9 cellular contexts compared by ENCODE assay signal in genomic region chr3:71031914-71032521, GRCh38.
DNase-seq lines count a peak whose midpoint lies in the region; ATAC-seq and TF ChIP-seq lines count a peak whose summit lies in the region.
"Had no signal": no experiment of that assay in that cellular context is flagged by ENCODE, and none has a peak within 500 bp of the region (broad histone marks: within the 10 kb centered on the region; RNA-seq: fewer than 3 reads in every experiment).

No MANE protein-coding gene starts in this region.

- no peaks in the 10 kb centered on the region for H3K27me3 ChIP-seq in CD4-positive, alpha-beta T cell (ENCODE audit: control insufficient read depth, insufficient read depth, low read length)

- no peak for TF ChIP-seq CTCF in CD4-positive, alpha-beta T cell (IDR thresholded peaks at IDR 0.05)

- intact Hi-C loops in CD4-positive, alpha-beta T cell (cut with DNase I, micrococcal nuclease): loop anchor here (2.0 kb wide), 2 partner anchors 15 to 19 kb away; no protein-coding TSS in a partner anchor

- no peaks in the 10 kb centered on the region for H3K9me3 ChIP-seq in CD4-positive, alpha-beta T cell (ENCODE audit: control insufficient read depth, low read length)

- peaks cover 97% of the 10 kb centered on the region for H3K36me3 Mint-ChIP-seq in CD4-positive, alpha-beta T cell (ENCODE audit: low read depth)
- peaks cover 41% of the 10 kb centered on the region for H3K36me3 Mint-ChIP-seq in central memory CD8-positive, alpha-beta T cell (ENCODE audit: insufficient read depth)
- peaks cover 28 to 42% of the 10 kb centered on the region in 2 donors for H3K36me3 Mint-ChIP-seq in naive B cell

- peak overlapping the region; percentile 1 for H3K4me3 Mint-ChIP-seq in CD4-positive, alpha-beta T cell
- no peak overlapping the region for H3K4me3 Mint-ChIP-seq in central memory CD8-positive, alpha-beta T cell
- H3K4me3 Mint-ChIP-seq in naive B cell: peak overlapping the region; percentile 66 to 84 (median 79)

- H3K27ac Mint-ChIP-seq in CD4-positive, alpha-beta T cell: peak overlapping the region; percentile 86
- peak overlapping the region; percentile 77 for H3K27ac Mint-ChIP-seq in central memory CD8-positive, alpha-beta T cell (ENCODE audit: low read depth)
- H3K27ac Mint-ChIP-seq in naive B cell: peak overlapping the region; percentile 98 to 100 (median 99)

- CTCF ChIA-PET in CD4-positive, alpha-beta T cell (lab: Charles Lee): interaction anchor here (0.8 kb wide), 1 partner anchor 10 kb away, joined by 3 read pairs; no protein-coding TSS in a partner anchor
- CTCF ChIA-PET in HEK293T (lab: Yijun Ruan, JAX): no interaction called here

- peaks cover 97% of the 10 kb centered on the region for H3K4me1 Mint-ChIP-seq in CD4-positive, alpha-beta T cell (ENCODE audit: low read depth)
- peaks cover 62% of the 10 kb centered on the region for H3K4me1 Mint-ChIP-seq in central memory CD8-positive, alpha-beta T cell
- H3K4me1 Mint-ChIP-seq in naive B cell: peaks cover 65 to 91% (median 90%) of the 10 kb centered on the region in 3 donors

- peak overlapping the region; percentile 47 for H3K27ac ChIP-seq in CD4-positive, alpha-beta T cell (ENCODE audit: low read depth, low read length)

- POLR2A ChIA-PET in CD4-positive, alpha-beta T cell (lab: Charles Lee): interaction anchor here (0.6 kb wide), 1 partner anchor 666 kb away, joined by 3 read pairs; no protein-coding TSS in a partner anchor
- POLR2A ChIA-PET in HEK293T (lab: Yijun Ruan, JAX): no interaction called here

- H3K9me3 Mint-ChIP-seq in CD4-positive, alpha-beta T cell: no peaks in the 10 kb centered on the region
- H3K9me3 Mint-ChIP-seq in central memory CD8-positive, alpha-beta T cell: no peaks in the 10 kb centered on the region
- no peaks in the 10 kb centered on the region for H3K9me3 Mint-ChIP-seq in naive B cell

- DNase-seq in CD4-positive, alpha-beta T cell: peak in 2 of 10 experiments; percentile 18 to 26
- no peak for DNase-seq in central memory CD8-positive, alpha-beta T cell (ENCODE audit: low spot score in 2 of 2)
- peak; percentile 90 for DNase-seq in naive B cell
- no peak for DNase-seq in OCI-M2 (lab: John Stamatoyannopoulos, UW; ENCODE audit: unreplicated experiment)
- DNase-seq in pons (ENCODE audit: low spot score): no peak
- DNase-seq in HEK293T (ENCODE audit: extremely low spot score): no peak
- no peak for DNase-seq in AML-193 (lab: John Stamatoyannopoulos, UW)
- DNase-seq: NCI-H748 treated with DMSO at 0.1 percent for 48 hours had no signal

- peak; percentile 82 for ATAC-seq in CD4-positive, alpha-beta T cell (ENCODE audit: poor library complexity)
- ATAC-seq in GM21447 (IDR thresholded peaks at IDR 0.05; ENCODE audit: unreplicated experiment) (peak; percentile 55), naive B cell (ENCODE audit: low read depth in 2 of 2) (peak; percentile 90 to 91)
- peak; percentile 36 for ATAC-seq in central memory CD8-positive, alpha-beta T cell (replicated peaks; ENCODE audit: extremely low read depth, poor library complexity, severe bottlenecking)

- no peaks in the 10 kb centered on the region for H3K27me3 Mint-ChIP-seq in CD4-positive, alpha-beta T cell
- H3K27me3 Mint-ChIP-seq in central memory CD8-positive, alpha-beta T cell: no peaks in the 10 kb centered on the region
- no peaks in the 10 kb centered on the region for H3K27me3 Mint-ChIP-seq in naive B cell

TF ChIP-seq in HEK293T, 16 proteins besides CTCF, POLR2A, EP300 and RAD21:
- TF ChIP-seq TARDBP (IDR thresholded peaks at IDR 0.05) (no peak), FOXK2 (IDR thresholded peaks at IDR 0.05) (no peak), ELF4 (IDR thresholded peaks at IDR 0.05) (no peak), HDGF (IDR thresholded peaks at IDR 0.05; ENCODE audit: borderline replicate concordance) (no peak), FOXA1 (IDR thresholded peaks at IDR 0.05) (no peak), ARNT (IDR thresholded peaks at IDR 0.05) (no peak), PKNOX1 (IDR thresholded peaks at IDR 0.05) (no peak), SP1 (IDR thresholded peaks at IDR 0.05) (no peak), BHLHE40 (IDR thresholded peaks at IDR 0.05; ENCODE audit: borderline replicate concordance) (no peak), ZNF384 (IDR thresholded peaks at IDR 0.05) (no peak), NFRKB (IDR thresholded peaks at IDR 0.05) (no peak), LEF1 (IDR thresholded peaks at IDR 0.05; ENCODE audit: borderline replicate concordance) (no peak), FOXM1 (IDR thresholded peaks at IDR 0.05; ENCODE audit: borderline replicate concordance) (no peak), SUZ12 (IDR thresholded peaks at IDR 0.05) (no peak), L3MBTL2 (conservative IDR thresholded peaks at IDR 0.05) (no peak)

Comparison
In these comparisons a context has a peak if more than half of its experiments do, and no peak if none do; other contexts are left out.
1. ATAC-seq: peak in every context shown above with its lines; median percentile 90 in naive B cell; 82 in CD4-positive, alpha-beta T cell; 55 in GM21447; 36 in central memory CD8-positive, alpha-beta T cell.